In the genomic region with DNA sequence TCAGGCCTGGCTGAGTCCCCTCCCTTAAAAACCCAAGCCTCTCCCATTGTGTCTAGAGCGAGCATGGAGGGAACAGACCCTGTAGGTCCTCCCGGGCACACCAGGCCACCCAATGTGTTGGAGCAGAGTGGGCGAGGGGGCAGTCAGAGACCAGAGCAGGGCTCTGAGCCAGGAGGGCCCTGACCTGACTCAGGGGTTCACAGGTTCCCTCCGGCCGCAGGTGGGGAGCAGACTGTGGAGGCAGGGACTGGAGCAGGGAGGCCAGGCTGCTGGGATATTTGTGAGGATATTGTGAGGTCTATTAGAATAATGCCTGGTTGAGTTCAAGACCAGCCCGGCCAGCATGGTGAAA, we compare ENCODE assay signal across 2 cellular contexts.
TF ChIP-seq lines count a peak whose summit lies in the region.

No MANE protein-coding gene starts in this region.

TF ChIP-seq in liver, 16 proteins besides CTCF, POLR2A, EP300 and RAD21:
- TF ChIP-seq NR2F2 (IDR thresholded peaks at IDR 0.05) (no peak), TAF1 (conservative IDR thresholded peaks at IDR 0.05) (no peak), GABPA (IDR thresholded peaks at IDR 0.05 in 1 of 2, conservative IDR thresholded peaks at IDR 0.05 in 1 of 2) (no peak), YY1 (IDR thresholded peaks at IDR 0.05) (no peak), FOXA1 (IDR thresholded peaks at IDR 0.05) (no peak), FOXA2 (IDR thresholded peaks at IDR 0.05) (no peak), RXRA (IDR thresholded peaks at IDR 0.05) (no peak), REST (IDR thresholded peaks at IDR 0.05) (no peak), MAX (IDR thresholded peaks at IDR 0.05) (no peak), SP1 (IDR thresholded peaks at IDR 0.05) (no peak), EGR1 (IDR thresholded peaks at IDR 0.05; ENCODE audit: low read depth in 2 of 2) (no peak), HNF4A (conservative IDR thresholded peaks at IDR 0.05) (no peak), HNF4G (IDR thresholded peaks at IDR 0.05) (no peak), JUND (IDR thresholded peaks at IDR 0.05) (no peak)
- TF ChIP-seq, protein P1, sequence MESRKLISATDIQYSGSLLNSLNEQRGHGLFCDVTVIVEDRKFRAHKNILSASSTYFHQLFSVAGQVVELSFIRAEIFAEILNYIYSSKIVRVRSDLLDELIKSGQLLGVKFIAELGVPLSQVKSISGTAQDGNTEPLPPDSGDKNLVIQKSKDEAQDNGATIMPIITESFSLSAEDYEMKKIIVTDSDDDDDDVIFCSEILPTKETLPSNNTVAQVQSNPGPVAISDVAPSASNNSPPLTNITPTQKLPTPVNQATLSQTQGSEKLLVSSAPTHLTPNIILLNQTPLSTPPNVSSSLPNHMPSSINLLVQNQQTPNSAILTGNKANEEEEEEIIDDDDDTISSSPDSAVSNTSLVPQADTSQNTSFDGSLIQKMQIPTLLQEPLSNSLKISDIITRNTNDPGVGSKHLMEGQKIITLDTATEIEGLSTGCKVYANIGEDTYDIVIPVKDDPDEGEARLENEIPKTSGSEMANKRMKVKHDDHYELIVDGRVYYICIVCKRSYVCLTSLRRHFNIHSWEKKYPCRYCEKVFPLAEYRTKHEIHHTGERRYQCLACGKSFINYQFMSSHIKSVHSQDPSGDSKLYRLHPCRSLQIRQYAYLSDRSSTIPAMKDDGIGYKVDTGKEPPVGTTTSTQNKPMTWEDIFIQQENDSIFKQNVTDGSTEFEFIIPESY (IDR thresholded peaks at IDR 0.05): no peak
- TF ChIP-seq, protein P2, sequence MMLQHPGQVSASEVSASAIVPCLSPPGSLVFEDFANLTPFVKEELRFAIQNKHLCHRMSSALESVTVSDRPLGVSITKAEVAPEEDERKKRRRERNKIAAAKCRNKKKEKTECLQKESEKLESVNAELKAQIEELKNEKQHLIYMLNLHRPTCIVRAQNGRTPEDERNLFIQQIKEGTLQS (IDR thresholded peaks at IDR 0.05): no peak
TF ChIP-seq in liver: peak in this region for 0.

TF ChIP-seq in HepG2, 621 proteins besides CTCF, POLR2A, EP300 and RAD21:
- TF ChIP-seq MXI1 (IDR thresholded peaks at IDR 0.05; ENCODE audit: borderline replicate concordance, low read depth, low read length) (no peak), RXRB (CRISPR knock-in tag; IDR thresholded peaks at IDR 0.05; ENCODE audit: borderline replicate concordance) (no peak), TBL1XR1 (IDR thresholded peaks at IDR 0.05; ENCODE audit: borderline replicate concordance, low read length, partially characterized antibody) (no peak), ZIK1 (CRISPR knock-in tag; IDR thresholded peaks at IDR 0.05; ENCODE audit: borderline replicate concordance, low read depth) (no peak), ZFP37 (CRISPR knock-in tag; IDR thresholded peaks at IDR 0.05; ENCODE audit: borderline replicate concordance) (no peak), JARID2 (CRISPR knock-in tag; IDR thresholded peaks at IDR 0.05; ENCODE audit: insufficient replicate concordance) (no peak), ARHGAP35 (CRISPR knock-in tag; IDR thresholded peaks at IDR 0.05; ENCODE audit: borderline replicate concordance) (no peak), ZNF781 (CRISPR knock-in tag; IDR thresholded peaks at IDR 0.05; ENCODE audit: borderline replicate concordance, not compliant biosample characterization) (no peak), ZSCAN22 (CRISPR knock-in tag; IDR thresholded peaks at IDR 0.05) (no peak), CHCHD3 (CRISPR knock-in tag; IDR thresholded peaks at IDR 0.05) (no peak)
- TF ChIP-seq, protein P3, sequence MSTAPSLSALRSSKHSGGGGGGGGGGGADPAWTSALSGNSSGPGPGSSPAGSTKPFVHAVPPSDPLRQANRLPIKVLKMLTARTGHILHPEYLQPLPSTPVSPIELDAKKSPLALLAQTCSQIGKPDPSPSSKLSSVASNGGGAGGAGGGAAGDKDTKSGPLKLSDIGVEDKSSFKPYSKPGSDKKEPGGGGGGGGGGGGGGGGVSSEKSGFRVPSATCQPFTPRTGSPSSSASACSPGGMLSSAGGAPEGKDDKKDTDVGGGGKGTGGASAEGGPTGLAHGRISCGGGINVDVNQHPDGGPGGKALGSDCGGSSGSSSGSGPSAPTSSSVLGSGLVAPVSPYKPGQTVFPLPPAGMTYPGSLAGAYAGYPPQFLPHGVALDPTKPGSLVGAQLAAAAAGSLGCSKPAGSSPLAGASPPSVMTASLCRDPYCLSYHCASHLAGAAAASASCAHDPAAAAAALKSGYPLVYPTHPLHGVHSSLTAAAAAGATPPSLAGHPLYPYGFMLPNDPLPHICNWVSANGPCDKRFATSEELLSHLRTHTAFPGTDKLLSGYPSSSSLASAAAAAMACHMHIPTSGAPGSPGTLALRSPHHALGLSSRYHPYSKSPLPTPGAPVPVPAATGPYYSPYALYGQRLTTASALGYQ (CRISPR knock-in tag; IDR thresholded peaks at IDR 0.05): no peak
